27 cellular contexts compared by ENCODE assay signal in the genomic region with DNA sequence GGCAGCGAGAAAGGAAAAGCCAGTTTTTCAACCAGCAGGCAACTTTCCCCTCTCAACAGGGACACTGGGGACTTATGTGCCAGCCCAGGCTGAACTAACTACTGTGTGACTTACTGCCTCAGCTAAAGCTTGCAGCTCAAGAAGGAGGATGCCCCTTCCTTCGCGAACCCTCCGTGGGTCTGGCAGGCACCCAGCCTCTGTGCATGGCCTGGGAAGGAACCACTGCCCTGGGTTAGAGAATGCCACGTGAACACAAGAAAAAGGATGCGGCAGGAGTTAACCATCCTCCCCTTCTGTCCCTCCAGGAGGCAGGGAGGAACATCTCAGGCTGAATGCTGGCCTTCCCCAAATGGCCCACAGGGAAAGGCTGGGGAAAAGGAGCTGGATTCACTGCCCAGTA. TPM values are rescaled to one million over a fixed set of nuclear protein-coding genes. Genes with fewer than 3 reads are reported as not detected.
DNase-seq lines count a peak whose midpoint lies in the region; FAIRE-seq and TF ChIP-seq lines count a peak whose summit lies in the region.
"Had no signal": no experiment of that assay in that cellular context is flagged by ENCODE, and none has a peak within 500 bp of the region (broad histone marks: within the 10 kb centered on the region; RNA-seq: fewer than 3 reads in every experiment).

No MANE protein-coding gene starts in this region.

- TF ChIP-seq EP300 in sigmoid colon (IDR thresholded peaks at IDR 0.05) = no peak

- TF ChIP-seq POLR2A in sigmoid colon (IDR thresholded peaks at IDR 0.05) = no peak

- no peak overlapping the region for H3K27ac Mint-ChIP-seq in chondrocyte (ENCODE audit: unreplicated experiment)
- no peak overlapping the region for H3K27ac Mint-ChIP-seq in activated naive CD4-positive, alpha-beta T cell treated with anti-CD3 and anti-CD28 coated beads for 36 hours
- H3K27ac Mint-ChIP-seq in immature natural killer cell = no peak overlapping the region
- H3K27ac Mint-ChIP-seq: CD4-positive, alpha-beta T cell had no signal

- H3K9ac ChIP-seq in kidney (ENCODE audit: low read length in 2 of 2) = no peak overlapping the region
- H3K9ac ChIP-seq: BLaER1 treated with 17β-estradiol and CSF1 and Interleukin-3, amounts not matched to agents 10 nM and 100 nM had no signal

- no peaks in the 10 kb centered on the region for H3K9me3 Mint-ChIP-seq in chondrocyte (ENCODE audit: low read depth)
- H3K9me3 Mint-ChIP-seq in activated naive CD4-positive, alpha-beta T cell treated with anti-CD3 and anti-CD28 coated beads for 36 hours = no peaks in the 10 kb centered on the region
- H3K9me3 Mint-ChIP-seq in immature natural killer cell = no peaks in the 10 kb centered on the region
- H3K9me3 Mint-ChIP-seq: CD4-positive, alpha-beta T cell had no signal

- H3K27me3 ChIP-seq in sigmoid colon = no peaks in the 10 kb centered on the region
- H3K27me3 ChIP-seq: BLaER1 treated with 17β-estradiol and CSF1 and Interleukin-3, amounts not matched to agents 10 nM and 100 nM; SJSA1 had no signal

- H3K4me1 ChIP-seq in kidney (ENCODE audit: control insufficient read depth in 1 of 2, insufficient read depth in 1 of 2, low read depth in 1 of 2, low read length in 2 of 2) (no peaks in the 10 kb centered on the region), sigmoid colon (no peaks in the 10 kb centered on the region)
- H3K4me1 ChIP-seq: A549, SJSA1 had no signal

- DNase-seq in chondrocyte (ENCODE audit: low spot score) = peak; percentile 50
- DNase-seq in kidney = peak; percentile 27
- peak; percentile 50 for DNase-seq in sigmoid colon
- DNase-seq in NCI-H345 treated with DMSO at 0.1 percent for 48 hours (lab: John Stamatoyannopoulos, UW; ENCODE audit: unreplicated experiment) = no peak
- DNase-seq in activated naive CD4-positive, alpha-beta T cell treated with anti-CD3 and anti-CD28 coated beads for 36 hours = no peak
- no peak for DNase-seq in RCC 7860 (ENCODE audit: low spot score)
- DNase-seq in immature natural killer cell = no peak
- DNase-seq: AML-193; CD4-positive, alpha-beta T cell; DMS53; HCEC 1CT; KBM-7; NCI-H2029; NCI-H446 treated with DMSO at 0.1 percent for 48 hours; NCI-H526; PC-9; Right ventricle myocardium superior; RPMI8226 had no signal

- whole genome bisulfite sequencing in sigmoid colon, 2 donors = 86 to 89% methylated on average over 6 of the region's 6 CpGs

- H3K4me1 Mint-ChIP-seq in chondrocyte (ENCODE audit: low read depth) (no peaks in the 10 kb centered on the region), immature natural killer cell (no peaks in the 10 kb centered on the region)
- H3K4me1 Mint-ChIP-seq in activated naive CD4-positive, alpha-beta T cell treated with anti-CD3 and anti-CD28 coated beads for 36 hours (ENCODE audit: low read depth) = peaks cover 2% of the 10 kb centered on the region

- H3K4me3 ChIP-seq in kidney (ENCODE audit: low read length in 2 of 2) (no peak overlapping the region), sigmoid colon (no peak overlapping the region)
- H3K4me3 ChIP-seq: A549; BLaER1 treated with 17β-estradiol and CSF1 and Interleukin-3, amounts not matched to agents 10 nM and 100 nM; PC-9; SJSA1 had no signal

- H3K27ac ChIP-seq in angular gyrus (ENCODE audit: low read depth, low read length) (peak overlapping the region; percentile 39), kidney (ENCODE audit: low read depth in 2 of 2, low read length in 2 of 2) (no peak overlapping the region), sigmoid colon (no peak overlapping the region)
- H3K27ac ChIP-seq: A549; BLaER1 treated with 17β-estradiol and CSF1 and Interleukin-3, amounts not matched to agents 10 nM and 100 nM; PC-9; SJSA1 had no signal

- H3K27me3 Mint-ChIP-seq in chondrocyte (ENCODE audit: low read depth) (no peaks in the 10 kb centered on the region), immature natural killer cell (ENCODE audit: low read depth in 3 of 3) (peaks cover 2 to 5% (median 3%) of the 10 kb centered on the region in 3 donors)
- peaks cover 3% of the 10 kb centered on the region for H3K27me3 Mint-ChIP-seq in activated naive CD4-positive, alpha-beta T cell treated with anti-CD3 and anti-CD28 coated beads for 36 hours (ENCODE audit: low read depth)
- H3K27me3 Mint-ChIP-seq: CD4-positive, alpha-beta T cell had no signal

- CTCF ChIA-PET in activated naive CD4-positive, alpha-beta T cell treated with anti-CD3 and anti-CD28 coated beads for 36 hours (lab: Charles Lee) = interaction anchor here (0.8 kb wide), 1 partner anchor 441 kb away, joined by 3 read pairs; no protein-coding TSS in a partner anchor

- intact Hi-C loops in kidney (cut with DNase I) = no loop called here
- intact Hi-C loops in sigmoid colon (cut with DNase I) = no loop called here
- intact Hi-C loops in activated naive CD4-positive, alpha-beta T cell treated with anti-CD3 and anti-CD28 coated beads for 36 hours (cut with micrococcal nuclease) = loop anchor here (10.0 kb wide), 1 partner anchor 442 kb away; no protein-coding TSS in a partner anchor

- no peaks in the 10 kb centered on the region for H3K9me3 ChIP-seq in kidney (ENCODE audit: control insufficient read depth in 1 of 2, low read length in 2 of 2)
- no peaks in the 10 kb centered on the region for H3K9me3 ChIP-seq in sigmoid colon
- H3K9me3 ChIP-seq: A549; BLaER1 treated with 17β-estradiol and CSF1 and Interleukin-3, amounts not matched to agents 10 nM and 100 nM; SJSA1 had no signal

- H3K36me3 ChIP-seq in kidney (ENCODE audit: control insufficient read depth in 1 of 2, insufficient read depth in 2 of 2, low read length in 2 of 2) (peaks cover 22 to 45% of the 10 kb centered on the region in 2 donors), sigmoid colon (no peaks in the 10 kb centered on the region)
- H3K36me3 ChIP-seq: BLaER1 treated with 17β-estradiol and CSF1 and Interleukin-3, amounts not matched to agents 10 nM and 100 nM; SJSA1 had no signal

- H3K36me3 Mint-ChIP-seq in chondrocyte (ENCODE audit: low read depth) = no peaks in the 10 kb centered on the region
- H3K36me3 Mint-ChIP-seq in activated naive CD4-positive, alpha-beta T cell treated with anti-CD3 and anti-CD28 coated beads for 36 hours (ENCODE audit: low read depth) = no peaks in the 10 kb centered on the region
- H3K36me3 Mint-ChIP-seq in immature natural killer cell = no peaks in the 10 kb centered on the region

- TF ChIP-seq CTCF in chondrocyte (IDR thresholded peaks at IDR 0.05) = no peak
- no peak for TF ChIP-seq CTCF in kidney (IDR thresholded peaks at IDR 0.05; ENCODE audit: borderline replicate concordance, extremely low read depth, insufficient read depth)
- no peak for TF ChIP-seq CTCF in sigmoid colon (IDR thresholded peaks at IDR 0.05)

- H3K4me3 Mint-ChIP-seq in chondrocyte (ENCODE audit: unreplicated experiment) (no peak overlapping the region), immature natural killer cell (no peak overlapping the region)
- H3K4me3 Mint-ChIP-seq in activated naive CD4-positive, alpha-beta T cell treated with anti-CD3 and anti-CD28 coated beads for 36 hours = no peak overlapping the region
- H3K4me3 Mint-ChIP-seq: CD4-positive, alpha-beta T cell had no signal

- FAIRE-seq in kidney (lab: Jason Lieb, UNC) (no peak), RCC 7860 (lab: Jason Lieb, UNC) (no peak)
- FAIRE-seq: A549, D721Med, G401.6, H1, HTR-8/SVneo had no signal

RNA-seq across cellular contexts. Expression of a gene that starts 29.0 kb away (rescaled TPM):
- total RNA-seq in chondrocyte (0.46 to 0.67 TPM (median 0.60 TPM) in 3 replicates), kidney (33.4 TPM), sigmoid colon (1 to 10 TPM; 1.1 to 1.8 (median 1.7) TPM)
- polyA plus RNA-seq in kidney (ENCODE audit: insufficient read depth, low read depth, low replicate concordance) (26.5 TPM), sigmoid colon (1 to 10 TPM; 5.4 to 9.5 (median 6.8) TPM), immature natural killer cell (not detected)
- under 1 TPM; 0.12 to 0.35 TPM for total RNA-seq in activated naive CD4-positive, alpha-beta T cell treated with anti-CD3 and anti-CD28 coated beads for 36 hours
- total RNA-seq: PC-9, SJSA1 had no signal

RNA-seq across cellular contexts. Expression of a gene that starts 29.2 kb away (rescaled TPM):
- total RNA-seq in chondrocyte (0.22 to 0.36 TPM (median 0.31 TPM) in 3 replicates), kidney (27.7 TPM), sigmoid colon (1 to 10 TPM; 1.1 to 2.8 (median 1.7) TPM)
- polyA plus RNA-seq in kidney (ENCODE audit: insufficient read depth, low read depth, low replicate concordance) (87.4 TPM), sigmoid colon (1 to 10 TPM; 1.2 to 9.0 (median 2.8) TPM), immature natural killer cell (1 to 10 TPM in 1 of 3 donors, under 1 TPM in 1, not detected in 1; 0.79 to 1.2 TPM)
- total RNA-seq in activated naive CD4-positive, alpha-beta T cell treated with anti-CD3 and anti-CD28 coated beads for 36 hours = under 1 TPM; 0.14 to 0.15 TPM
- total RNA-seq: LHCN-M2, PC-9, SJSA1 had no signal

Comparison
In these comparisons a context has a peak if more than half of its experiments do, and no peak if none do; other contexts are left out.
1. DNase-seq: peak in chondrocyte (single experiment), kidney (single experiment) and sigmoid colon (single experiment); none in NCI-H345 treated with DMSO at 0.1 percent for 48 hours (single experiment), activated naive CD4-positive, alpha-beta T cell treated with anti-CD3 and anti-CD28 coated beads for 36 hours (single experiment), RCC 7860 (single experiment) and immature natural killer cell (0 of 3).
2. RNA of a gene that starts 29.0 kb away (total RNA-seq): 33.4 TPM in kidney (single experiment); 1.1 to 1.8 TPM in sigmoid colon, 0.46 to 0.67 TPM in chondrocyte and 0.12 to 0.35 TPM in activated naive CD4-positive, alpha-beta T cell treated with anti-CD3 and anti-CD28 coated beads for 36 hours; every median in the first group is over 10 times any median in the second.